In genomic region chr4:2786152-2786671, GRCh38 we compare ENCODE assay signal across 10 cellular contexts. TPM values are rescaled to one million over a fixed set of nuclear protein-coding genes. Genes with fewer than 3 reads are reported as not detected.
DNase-seq lines count a peak whose midpoint lies in the region; ATAC-seq and TF ChIP-seq lines count a peak whose summit lies in the region.
"Had no signal": no experiment of that assay in that cellular context is flagged by ENCODE, and none has a peak within 500 bp of the region (broad histone marks: within the 10 kb centered on the region; RNA-seq: fewer than 3 reads in every experiment).

No MANE protein-coding gene starts in this region.

- 0 out of 2 replicates have a peak, but pooled peaks cover 3% of the 10 kb centered on the region for H3F3A ChIP-seq in GM23338 (replicated peaks; ENCODE audit: low read depth)

- H3K4me1 Mint-ChIP-seq in activated T-cell treated with anti-CD3 and anti-CD28 coated beads, Interleukin-2, amount 50 U/mL, for 72 hours (ENCODE audit: low read depth): peaks cover 57% of the 10 kb centered on the region
- H3K4me1 Mint-ChIP-seq in GM23338: peaks cover 18% of the 10 kb centered on the region

- 91 to 97% methylated on average over 5 to 7 of the region's 7 CpGs for WGBS in upper lobe of left lung, 2 donors

- H3K27me3 Mint-ChIP-seq in activated T-cell treated with anti-CD3 and anti-CD28 coated beads, Interleukin-2, amount 50 U/mL, for 72 hours (ENCODE audit: low read depth): no peaks in the 10 kb centered on the region
- H3K27me3 Mint-ChIP-seq in GM23338 (ENCODE audit: insufficient read depth, low read depth, poor library complexity): peaks cover 6% of the 10 kb centered on the region

- H3K4me2 ChIP-seq in GM23338: no peak overlapping the region

- H3K9me3 Mint-ChIP-seq in activated T-cell treated with anti-CD3 and anti-CD28 coated beads, Interleukin-2, amount 50 U/mL, for 72 hours: peaks cover 2 to 15% of the 10 kb centered on the region in 2 donors
- peaks cover 4% of the 10 kb centered on the region; the same call in 2 of the 3 replicates for H3K9me3 Mint-ChIP-seq in GM23338

- ATAC-seq in activated T-cell treated with anti-CD3 and anti-CD28 coated beads, Interleukin-2, amount 50 U/mL, for 72 hours (replicated peaks in 1 of 2): peak; percentile 80 to 82
- ATAC-seq in upper lobe of left lung (ENCODE audit: low FRiP score in 2 of 2) (no peak), GM23338 (no peak)

- H3K9me3 ChIP-seq in neutrophil (no peaks in the 10 kb centered on the region), upper lobe of left lung (no peaks in the 10 kb centered on the region), MG63 (no peaks in the 10 kb centered on the region)

- no peaks in the 10 kb centered on the region for H4K20me1 ChIP-seq in GM23338 (replicated peaks; ENCODE audit: insufficient read depth)

- no peaks in the 10 kb centered on the region for H3K27me3 ChIP-seq in neutrophil
- no peaks in the 10 kb centered on the region for H3K27me3 ChIP-seq in upper lobe of left lung
- H3K27me3 ChIP-seq in MG63: no peaks in the 10 kb centered on the region
- no peaks in the 10 kb centered on the region for H3K27me3 ChIP-seq in GM23338 (ENCODE audit: insufficient read depth)

- H3K4me3 Mint-ChIP-seq in activated T-cell treated with anti-CD3 and anti-CD28 coated beads, Interleukin-2, amount 50 U/mL, for 72 hours: peak overlapping the region; percentile 68 to 71
- no peak overlapping the region for H3K4me3 Mint-ChIP-seq in GM23338
- H3K4me3 Mint-ChIP-seq: nephron progenitor cell, type B pancreatic cell had no signal

- H3K36me3 Mint-ChIP-seq in activated T-cell treated with anti-CD3 and anti-CD28 coated beads, Interleukin-2, amount 50 U/mL, for 72 hours (ENCODE audit: insufficient read depth in 2 of 2): peaks cover 7 to 8% of the 10 kb centered on the region in 2 donors
- H3K36me3 Mint-ChIP-seq in GM23338 (ENCODE audit: low read depth): peaks cover under 1% of the 10 kb centered on the region; the same call in 1 of the 3 replicates
- H3K36me3 Mint-ChIP-seq: type B pancreatic cell had no signal

- no peak for TF ChIP-seq POLR2A in upper lobe of left lung (IDR thresholded peaks at IDR 0.05)

- H3K27ac Mint-ChIP-seq in activated T-cell treated with anti-CD3 and anti-CD28 coated beads, Interleukin-2, amount 50 U/mL, for 72 hours: peak overlapping the region; percentile 93
- H3K27ac Mint-ChIP-seq in GM23338: no peak overlapping the region
- H3K27ac Mint-ChIP-seq: type B pancreatic cell had no signal

- TF ChIP-seq CTCF in neutrophil (IDR thresholded peaks at IDR 0.05) (no peak), upper lobe of left lung (IDR thresholded peaks at IDR 0.05) (no peak), GM23338 (conservative IDR thresholded peaks at IDR 0.05; ENCODE audit: low read depth in 2 of 2) (no peak)

- no peaks in the 10 kb centered on the region for H3K79me2 ChIP-seq in GM23338 (replicated peaks; ENCODE audit: insufficient read depth)

- H3K27ac ChIP-seq in neutrophil (peak overlapping the region; percentile 86), upper lobe of left lung (peak overlapping the region in 3 of 4 donors; percentile 48 to 85 (median 69)), GM23338 (ENCODE audit: low read depth) (no peak overlapping the region)

- TF ChIP-seq EP300 in upper lobe of left lung (IDR thresholded peaks at IDR 0.05): no peak

- DNase-seq in activated gamma-delta T cell treated with Interleukin-2 at 50 U/mL for 16 hours: peak; percentile 38
- no peak for DNase-seq in activated gamma-delta T cell (lab: John Stamatoyannopoulos, UW)
- DNase-seq in activated T-cell treated with anti-CD3 and anti-CD28 coated beads, Interleukin-2, amount 50 U/mL, for 72 hours: peak; percentile 80 to 82
- DNase-seq in upper lobe of left lung: no peak
- no peak for DNase-seq in MG63
- no peak for DNase-seq in GM03348 (ENCODE audit: low spot score)
- DNase-seq in GM23338 (ENCODE audit: low spot score): no peak
- DNase-seq: nephron progenitor cell had no signal

- H3K4me3 ChIP-seq in neutrophil (ENCODE audit: low read depth in 1 of 2, low read length in 1 of 2) (no peak overlapping the region), upper lobe of left lung (no peak overlapping the region), MG63 (no peak overlapping the region), GM23338 (no peak overlapping the region)

- H2AFZ ChIP-seq in GM23338: no peak overlapping the region

- H3K36me3 ChIP-seq in neutrophil (no peaks in the 10 kb centered on the region), upper lobe of left lung (no peaks in the 10 kb centered on the region), MG63 (no peaks in the 10 kb centered on the region), GM23338 (ENCODE audit: insufficient read depth) (no peaks in the 10 kb centered on the region)

- no peaks in the 10 kb centered on the region for H3K9me2 ChIP-seq in GM23338 (ENCODE audit: insufficient read depth)

- peaks cover 41 to 42% of the 10 kb centered on the region in 2 experiments for H3K4me1 ChIP-seq in neutrophil (ENCODE audit: control insufficient read depth in 1 of 2, insufficient read depth in 1 of 2, low read depth in 1 of 2, low read length in 1 of 2)
- H3K4me1 ChIP-seq in upper lobe of left lung: peaks cover 17 to 34% (median 25%) of the 10 kb centered on the region in 4 donors
- no peaks in the 10 kb centered on the region; the same call in 1 of the 2 replicates for H3K4me1 ChIP-seq in GM23338 (ENCODE audit: insufficient read depth)

TF ChIP-seq in GM23338, 12 proteins besides CTCF, POLR2A, EP300 and RAD21 (continues in another document):
- no peak for TF ChIP-seq ETS1 (IDR thresholded peaks at IDR 0.05)
- no peak for TF ChIP-seq EZH2 (IDR thresholded peaks at IDR 0.05; ENCODE audit: low read depth, unreplicated experiment)

RNA-seq across cellular contexts. Expression of gene SH3BP2, which starts 6.7 kb away (rescaled TPM):
- total RNA-seq in activated T-cell treated with anti-CD3 and anti-CD28 coated beads, Interleukin-2, amount 50 U/mL, for 72 hours: 10 to 100 TPM; 60.7 to 65.6 TPM
- total RNA-seq in upper lobe of left lung: 100 to 1,000 TPM in 3 of 6 donors, 10 to 100 TPM in 3; 59.1 to 358 (median 103) TPM
- total RNA-seq in MG63 (2014; rRNA removed; shearing (Covaris generic); ENCODE audit: low replicate concordance): 9.0 and 9.6 TPM in 2 replicates
- total RNA-seq in GM23338 (2014; rRNA removed; shearing (Covaris generic)): 29.9 and 43.9 TPM in 2 replicates
- 15.2 and 22.2 TPM in 2 replicates for polyA plus RNA-seq in GM23338 (2016; fragmentation: Nextera tagmentation; extraction: Ambion mirVana)

RNA-seq across cellular contexts. Expression of gene TNIP2, which starts 30.1 kb away (rescaled TPM):
- total RNA-seq in activated T-cell treated with anti-CD3 and anti-CD28 coated beads, Interleukin-2, amount 50 U/mL, for 72 hours: 10 to 100 TPM; 72.3 to 85.8 TPM
- 10 to 100 TPM; 39.4 to 87.1 (median 60.1) TPM for total RNA-seq in upper lobe of left lung
- 32.5 and 78.0 TPM in 2 replicates for total RNA-seq in MG63 (2014; rRNA removed; shearing (Covaris generic); ENCODE audit: low replicate concordance)
- total RNA-seq in GM23338 (2014; rRNA removed; shearing (Covaris generic)): 60.2 and 61.4 TPM in 2 replicates
- polyA plus RNA-seq in GM23338 (2016; fragmentation: Nextera tagmentation; extraction: Ambion mirVana): 33.9 and 34.8 TPM in 2 replicates

RNA-seq across cellular contexts. Expression of gene ADD1, which starts 57.4 kb away (rescaled TPM):
- total RNA-seq in activated T-cell treated with anti-CD3 and anti-CD28 coated beads, Interleukin-2, amount 50 U/mL, for 72 hours: 100 to 1,000 TPM; 281 to 282 TPM
- 100 to 1,000 TPM; 184 to 651 (median 290) TPM for total RNA-seq in upper lobe of left lung
- 62.5 and 77.3 TPM in 2 replicates for total RNA-seq in MG63 (2014; rRNA removed; shearing (Covaris generic); ENCODE audit: low replicate concordance)
- total RNA-seq in GM23338 (2014; rRNA removed; shearing (Covaris generic)): 126 and 144 TPM in 2 replicates
- polyA plus RNA-seq in GM23338 (2016; fragmentation: Nextera tagmentation; extraction: Ambion mirVana): 119 and 126 TPM in 2 replicates

Comparison
In these comparisons a context has a peak if more than half of its experiments do, and no peak if none do; other contexts are left out.
1. DNase-seq: peak in activated gamma-delta T cell treated with Interleukin-2 at 50 U/mL for 16 hours (single experiment) and activated T-cell treated with anti-CD3 and anti-CD28 coated beads, Interleukin-2, amount 50 U/mL, for 72 hours (2 of 2); none in activated gamma-delta T cell (single experiment), upper lobe of left lung (0 of 2), MG63 (single experiment), GM03348 (single experiment) and GM23338 (single experiment).
2. ATAC-seq: peak in activated T-cell treated with anti-CD3 and anti-CD28 coated beads, Interleukin-2, amount 50 U/mL, for 72 hours (2 of 2); none in upper lobe of left lung (0 of 2) and GM23338 (single experiment).